Comparison of ENCODE assay signal across 23 cellular contexts in genomic region chr11:5880329-5880728, GRCh38.
"Had no signal": no experiment of that assay in that cellular context is flagged by ENCODE, and none has a peak within 500 bp of the region (broad histone marks: within the 10 kb centered on the region; RNA-seq: fewer than 3 reads in every experiment).

OR52E4 (plus strand) TSS chr11:5880629; CDS start chr11:5884293, 3,664 bp downstream.

- H3K27ac Mint-ChIP-seq: stimulated activated effector memory CD8-positive, alpha-beta T cell treated with anti-CD3 and anti-CD28 coated beads, Interleukin-12 subunit alpha, Interleukin-12 subunit beta, amount 100 ng/mL, for 72 hours; stimulated activated naive B cell treated with anti-CD40 and anti-IgM and Interleukin-4, amounts not matched to agents 10 μg/mL and 1 μg/mL and 100 μg/mL, for 72 hours; stimulated activated naive CD8-positive, alpha-beta T cell treated with anti-CD3 and anti-CD28 coated beads, Interleukin-15, amount 100 ng/mL, for 72 hours; stimulated activated naive CD8-positive, alpha-beta T cell treated with anti-CD3 and anti-CD28 coated beads, Interleukin-15, Interleukin-2, amounts not matched to agents 100 ng/mL and 50 ng/mL, for 24 hours; type B pancreatic cell had no signal

- H3K4me3 Mint-ChIP-seq: stimulated activated effector memory CD8-positive, alpha-beta T cell treated with anti-CD3 and anti-CD28 coated beads, Interleukin-12 subunit alpha, Interleukin-12 subunit beta, amount 100 ng/mL, for 72 hours; stimulated activated naive B cell treated with anti-CD40 and anti-IgM and Interleukin-4, amounts not matched to agents 10 μg/mL and 1 μg/mL and 100 μg/mL, for 72 hours; stimulated activated naive CD8-positive, alpha-beta T cell treated with anti-CD3 and anti-CD28 coated beads, Interleukin-15, amount 100 ng/mL, for 72 hours; stimulated activated naive CD8-positive, alpha-beta T cell treated with anti-CD3 and anti-CD28 coated beads, Interleukin-15, Interleukin-2, amounts not matched to agents 100 ng/mL and 50 ng/mL, for 24 hours; type B pancreatic cell had no signal

- H3K36me3 Mint-ChIP-seq: stimulated activated effector memory CD8-positive, alpha-beta T cell treated with anti-CD3 and anti-CD28 coated beads, Interleukin-12 subunit alpha, Interleukin-12 subunit beta, amount 100 ng/mL, for 72 hours; stimulated activated naive B cell treated with anti-CD40 and anti-IgM and Interleukin-4, amounts not matched to agents 10 μg/mL and 1 μg/mL and 100 μg/mL, for 72 hours; type B pancreatic cell had no signal

- H3K9me3 Mint-ChIP-seq: stimulated activated effector memory CD8-positive, alpha-beta T cell treated with anti-CD3 and anti-CD28 coated beads, Interleukin-12 subunit alpha, Interleukin-12 subunit beta, amount 100 ng/mL, for 72 hours; stimulated activated naive B cell treated with anti-CD40 and anti-IgM and Interleukin-4, amounts not matched to agents 10 μg/mL and 1 μg/mL and 100 μg/mL, for 72 hours; stimulated activated naive CD8-positive, alpha-beta T cell treated with anti-CD3 and anti-CD28 coated beads, Interleukin-15, amount 100 ng/mL, for 72 hours; stimulated activated naive CD8-positive, alpha-beta T cell treated with anti-CD3 and anti-CD28 coated beads, Interleukin-15, Interleukin-2, amounts not matched to agents 100 ng/mL and 50 ng/mL, for 24 hours; type B pancreatic cell had no signal

- H3K4me1 Mint-ChIP-seq: stimulated activated effector memory CD8-positive, alpha-beta T cell treated with anti-CD3 and anti-CD28 coated beads, Interleukin-12 subunit alpha, Interleukin-12 subunit beta, amount 100 ng/mL, for 72 hours; stimulated activated naive B cell treated with anti-CD40 and anti-IgM and Interleukin-4, amounts not matched to agents 10 μg/mL and 1 μg/mL and 100 μg/mL, for 72 hours; stimulated activated naive CD8-positive, alpha-beta T cell treated with anti-CD3 and anti-CD28 coated beads, Interleukin-15, amount 100 ng/mL, for 72 hours had no signal

- DNase-seq: stimulated activated CD4-positive, alpha-beta T cell treated with anti-CD3 and anti-CD28 coated beads, Interleukin-2, amount 100 ng/mL, for 48 hours; stimulated activated CD4-positive, alpha-beta T cell treated with anti-CD3 and anti-CD28 coated beads, Interleukin-4, amount 100 ng/mL, for 1 hour; stimulated activated CD4-positive, alpha-beta T cell treated with anti-CD3 and anti-CD28 coated beads, Interleukin-4, amount 100 ng/mL, for 24 hours; stimulated activated CD4-positive, alpha-beta T cell treated with anti-CD3 and anti-CD28 coated beads, Interleukin-4, amount 100 ng/mL, for 4 hours; stimulated activated CD8-positive, alpha-beta memory T cell treated with anti-CD3 and anti-CD28 coated beads, Interleukin-4, amount 100 ng/mL, for 48 hours; stimulated activated naive B cell treated with anti-CD40 and anti-IgM and Interleukin-4, amounts not matched to agents 10 μg/mL and 1 μg/mL and 100 μg/mL, for 72 hours; stimulated activated naive CD4-positive, alpha-beta T cell; stimulated activated naive CD4-positive, alpha-beta T cell treated with Interleukin-2 at 50 U/mL for 16 hours; stimulated activated naive CD8-positive, alpha-beta T cell treated with anti-CD3 and anti-CD28 coated beads, Interleukin-15, amount 100 ng/mL, for 72 hours; stimulated activated naive CD8-positive, alpha-beta T cell treated with anti-CD3 and anti-CD28 coated beads, Interleukin-15, Interleukin-2, amounts not matched to agents 100 U/mL and 50 U/mL, for 24 hours; stomach; substantia nigra; testis; thyroid gland; tibial artery; transverse colon; trophoblast cell; upper lobe of left lung; upper lobe of right lung; uterus had no signal

- ATAC-seq: stimulated activated effector memory CD8-positive, alpha-beta T cell treated with anti-CD3 and anti-CD28 coated beads, Interleukin-12 subunit alpha, Interleukin-12 subunit beta, amount 100 ng/mL, for 72 hours; stimulated activated naive B cell treated with anti-CD40 and anti-IgM and Interleukin-4, amounts not matched to agents 10 μg/mL and 1 μg/mL and 100 μg/mL, for 72 hours; stimulated activated naive CD8-positive, alpha-beta T cell treated with anti-CD3 and anti-CD28 coated beads, Interleukin-15, amount 100 ng/mL, for 72 hours; stimulated activated naive CD8-positive, alpha-beta T cell treated with anti-CD3 and anti-CD28 coated beads, Interleukin-15, Interleukin-2, amounts not matched to agents 100 U/mL and 50 U/mL, for 24 hours; upper lobe of right lung had no signal
